27 cellular contexts compared by ENCODE assay signal in genomic region chr21:46196733-46197132, GRCh38. TPM values are rescaled to one million over a fixed set of nuclear protein-coding genes. Genes with fewer than 3 reads are reported as not detected.
A peak's percentile ranks its signal among the peaks of the same experiment; 100 is the strongest.
DNase-seq lines count a peak whose midpoint lies in the region; ATAC-seq, FAIRE-seq and TF ChIP-seq lines count a peak whose summit lies in the region.
"Had no signal": no experiment of that assay in that cellular context is flagged by ENCODE, and none has a peak within 500 bp of the region (broad histone marks: within the 10 kb centered on the region; RNA-seq: fewer than 3 reads in every experiment).

No MANE protein-coding gene starts in this region.

- H3K4me1 ChIP-seq in Peyer's patch (no peaks in the 10 kb centered on the region), lower lobe of right lung (no peaks in the 10 kb centered on the region), small intestine (ENCODE audit: control insufficient read depth in 2 of 2, insufficient read depth in 1 of 2, low read depth in 1 of 2, low read length in 1 of 2) (no peaks in the 10 kb centered on the region)
- H3K4me1 ChIP-seq: breast epithelium, thyroid gland had no signal

- H3K4me3 Mint-ChIP-seq in activated CD4-positive, alpha-beta memory T cell treated with anti-CD3 and anti-CD28 coated beads for 36 hours: no peak overlapping the region
- no peak overlapping the region for H3K4me3 Mint-ChIP-seq in immature natural killer cell
- H3K4me3 Mint-ChIP-seq: activated CD4-positive, alpha-beta T cell treated with anti-CD3 and anti-CD28 coated beads, Interleukin-2, amount 10 ng/mL, durations not matched to agents 7 days and 5 days; CD4-positive, CD25-positive, alpha-beta regulatory T cell; T-cell had no signal

- H3K36me3 Mint-ChIP-seq in activated CD4-positive, alpha-beta memory T cell treated with anti-CD3 and anti-CD28 coated beads for 36 hours: peaks cover 19% of the 10 kb centered on the region
- peaks cover 26 to 49% (median 30%) of the 10 kb centered on the region in 3 donors for H3K36me3 Mint-ChIP-seq in immature natural killer cell

- H3K9me3 ChIP-seq in Peyer's patch (no peaks in the 10 kb centered on the region), lower lobe of right lung (no peaks in the 10 kb centered on the region), small intestine (ENCODE audit: control insufficient read depth, low read depth) (no peaks in the 10 kb centered on the region)
- H3K9me3 ChIP-seq: breast epithelium, thyroid gland had no signal

- H3K9me3 Mint-ChIP-seq in activated CD4-positive, alpha-beta memory T cell treated with anti-CD3 and anti-CD28 coated beads for 36 hours: no peaks in the 10 kb centered on the region
- no peaks in the 10 kb centered on the region for H3K9me3 Mint-ChIP-seq in immature natural killer cell
- H3K9me3 Mint-ChIP-seq: activated CD4-positive, alpha-beta T cell treated with anti-CD3 and anti-CD28 coated beads, Interleukin-2, amount 10 ng/mL, durations not matched to agents 7 days and 5 days; CD4-positive, CD25-positive, alpha-beta regulatory T cell; T-cell had no signal

- ATAC-seq in lower lobe of right lung: peak in 1 of 2 donors; percentile 11
- ATAC-seq in GM18517 (IDR thresholded peaks at IDR 0.05; ENCODE audit: unreplicated experiment): no peak
- ATAC-seq: stimulated activated naive CD8-positive, alpha-beta T cell treated with anti-CD3 and anti-CD28 coated beads, Interleukin-15, Interleukin-2, amounts not matched to agents 100 U/mL and 50 U/mL, for 24 hours; T-cell had no signal

- TF ChIP-seq CTCF in Peyer's patch (IDR thresholded peaks at IDR 0.05): no peak
- no peak for TF ChIP-seq CTCF in lower lobe of right lung (IDR thresholded peaks at IDR 0.05)

- no peak overlapping the region for H3K27ac Mint-ChIP-seq in activated CD4-positive, alpha-beta memory T cell treated with anti-CD3 and anti-CD28 coated beads for 36 hours
- no peak overlapping the region for H3K27ac Mint-ChIP-seq in immature natural killer cell
- H3K27ac Mint-ChIP-seq: activated CD4-positive, alpha-beta T cell treated with anti-CD3 and anti-CD28 coated beads, Interleukin-2, amount 10 ng/mL, durations not matched to agents 7 days and 5 days; T-cell had no signal

- H3K27me3 Mint-ChIP-seq in activated CD4-positive, alpha-beta memory T cell treated with anti-CD3 and anti-CD28 coated beads for 36 hours: no peaks in the 10 kb centered on the region
- no peaks in the 10 kb centered on the region for H3K27me3 Mint-ChIP-seq in immature natural killer cell (ENCODE audit: low read depth in 3 of 3)
- H3K27me3 Mint-ChIP-seq: activated CD4-positive, alpha-beta T cell treated with anti-CD3 and anti-CD28 coated beads, Interleukin-2, amount 10 ng/mL, durations not matched to agents 7 days and 5 days; CD4-positive, CD25-positive, alpha-beta regulatory T cell; T-cell had no signal

- H3K4me1 Mint-ChIP-seq in activated CD4-positive, alpha-beta memory T cell treated with anti-CD3 and anti-CD28 coated beads for 36 hours (ENCODE audit: low read depth): no peaks in the 10 kb centered on the region
- peaks cover 9 to 22% of the 10 kb centered on the region in 2 donors for H3K4me1 Mint-ChIP-seq in immature natural killer cell
- H3K4me1 Mint-ChIP-seq: activated CD4-positive, alpha-beta T cell treated with anti-CD3 and anti-CD28 coated beads, Interleukin-2, amount 10 ng/mL, durations not matched to agents 7 days and 5 days; T-cell had no signal

- 74 to 87% (median 77%) methylated on average over 20 of the region's 20 CpGs for WGBS in small intestine, 3 donors

- intact Hi-C loops in activated CD4-positive, alpha-beta memory T cell treated with anti-CD3 and anti-CD28 coated beads for 36 hours (cut with micrococcal nuclease): no loop called here
- intact Hi-C loops in lower lobe of right lung (cut with DNase I): no loop called here

- no peak for FAIRE-seq in small intestine (lab: Jason Lieb, UNC)
- FAIRE-seq: D721Med, GM12892, H54, TTC549 had no signal

- H3K27ac ChIP-seq in Peyer's patch: no peak overlapping the region
- H3K27ac ChIP-seq in lower lobe of right lung: no peak overlapping the region
- no peak overlapping the region for H3K27ac ChIP-seq in small intestine (ENCODE audit: low read depth in 1 of 2, low read length in 1 of 2)
- H3K27ac ChIP-seq: breast epithelium, KMS-11, PC-9, thyroid gland had no signal

- POLR2A ChIA-PET in activated CD4-positive, alpha-beta memory T cell treated with anti-CD3 and anti-CD28 coated beads for 36 hours (lab: Charles Lee): no interaction called here

- TF ChIP-seq POLR2A in Peyer's patch (IDR thresholded peaks at IDR 0.05): no peak

- peaks cover 0 to 65% (median 0%) of the 10 kb centered on the region in 3 donors for H3K36me3 ChIP-seq in Peyer's patch
- peaks cover 77% of the 10 kb centered on the region for H3K36me3 ChIP-seq in lower lobe of right lung
- peaks cover 1 to 8% of the 10 kb centered on the region in 2 donors for H3K36me3 ChIP-seq in small intestine (ENCODE audit: control insufficient read depth in 2 of 2, insufficient read depth in 2 of 2, low read length in 2 of 2)
- H3K36me3 ChIP-seq: breast epithelium had no signal

- no peaks in the 10 kb centered on the region for H3K27me3 ChIP-seq in Peyer's patch
- no peaks in the 10 kb centered on the region for H3K27me3 ChIP-seq in lower lobe of right lung (ENCODE audit: low read depth)
- no peaks in the 10 kb centered on the region for H3K27me3 ChIP-seq in small intestine (ENCODE audit: control insufficient read depth in 2 of 2, insufficient read depth in 2 of 2, low read length in 2 of 2)
- H3K27me3 ChIP-seq: breast epithelium, thyroid gland had no signal

- CTCF ChIA-PET in activated CD4-positive, alpha-beta memory T cell treated with anti-CD3 and anti-CD28 coated beads for 36 hours (lab: Charles Lee): no interaction called here

- H3K4me3 ChIP-seq in Peyer's patch (no peak overlapping the region), lower lobe of right lung (no peak overlapping the region), small intestine (ENCODE audit: low read depth in 1 of 2, low read length in 2 of 2) (no peak overlapping the region)
- H3K4me3 ChIP-seq: breast epithelium, PC-9, thyroid gland had no signal

- DNase-seq in Peyer's patch (peak in 2 of 3 donors; percentile 24 to 33), lower lobe of right lung (peak; percentile 33), small intestine (peak; percentile 57), immature natural killer cell (no peak), HK-2 (ENCODE audit: unreplicated experiment) (no peak)
- peak; percentile 7 for DNase-seq in activated CD4-positive, alpha-beta memory T cell treated with anti-CD3 and anti-CD28 coated beads for 36 hours
- DNase-seq: activated CD4-positive, alpha-beta T cell treated with anti-CD3 and anti-CD28 coated beads, Interleukin-2, amount 10 ng/mL, durations not matched to agents 7 days and 5 days; activated gamma-delta T cell treated with Interleukin-2 at 50 U/mL for 16 hours; CD4-positive, CD25-positive, alpha-beta regulatory T cell; cortex of kidney; islet precursor cell; mammary epithelial cell; NCI-H1417 treated with DMSO at 0.1 percent for 48 hours; NCI-H510A treated with DMSO at 0.1 percent for 48 hours; PC-9; SIG-M5; stimulated activated CD4-positive, alpha-beta T cell treated with anti-CD3 and anti-CD28 coated beads, Interleukin-12 subunit alpha, Interleukin-12 subunit beta, amount 100 ng/mL, for 4 hours; stimulated activated naive CD8-positive, alpha-beta T cell treated with anti-CD3 and anti-CD28 coated beads, Interleukin-15, Interleukin-2, amounts not matched to agents 100 U/mL and 50 U/mL, for 24 hours; thyroid gland had no signal

RNA-seq across cellular contexts. Expression of gene SPATC1L, which starts 12.5 kb away (rescaled TPM):
- total RNA-seq in Peyer's patch: 10 to 100 TPM in 1 of 4 donors, 1 to 10 TPM in 3; 1.1 to 13.2 (median 2.6) TPM
- 1 to 10 TPM; 5.7 to 6.7 TPM for total RNA-seq in activated CD4-positive, alpha-beta memory T cell treated with anti-CD3 and anti-CD28 coated beads for 36 hours
- total RNA-seq in lower lobe of right lung: 8.6 TPM
- polyA plus RNA-seq in small intestine: 10 to 100 TPM in 1 of 3 donors, 1 to 10 TPM in 2; 2.9 to 10.4 (median 5.9) TPM
- 10 to 100 TPM in 1 of 3 donors, 1 to 10 TPM in 2; 6.2 to 10.8 (median 9.4) TPM for polyA plus RNA-seq in immature natural killer cell

RNA-seq across cellular contexts. Expression of gene LSS, which starts 31.8 kb away (rescaled TPM):
- total RNA-seq in Peyer's patch (100 to 1,000 TPM in 1 of 4 donors, 10 to 100 TPM in 3; 43.7 to 172 (median 66.5) TPM), lower lobe of right lung (91.0 TPM)
- 10 to 100 TPM; 22.7 to 22.8 TPM for total RNA-seq in activated CD4-positive, alpha-beta memory T cell treated with anti-CD3 and anti-CD28 coated beads for 36 hours
- polyA plus RNA-seq in small intestine (10 to 100 TPM; 13.2 to 42.1 (median 23.9) TPM), immature natural killer cell (10 to 100 TPM; 11.3 to 26.2 (median 13.9) TPM)

RNA-seq across cellular contexts. Expression of gene FTCD, which starts 41.4 kb away (rescaled TPM):
- total RNA-seq in Peyer's patch (1 to 10 TPM in 1 of 4 donors, under 1 TPM in 1, not detected in 2; 0.67 to 1.0 TPM), lower lobe of right lung (1.5 TPM)
- under 1 TPM in 1 of 2 experiments, not detected in 1; 0.22 TPM for total RNA-seq in activated CD4-positive, alpha-beta memory T cell treated with anti-CD3 and anti-CD28 coated beads for 36 hours
- polyA plus RNA-seq in small intestine (10 to 100 TPM in 2 of 3 donors, under 1 TPM in 1; 0.31 to 55.1 (median 22.8) TPM), immature natural killer cell (not detected)
- total RNA-seq: activated CD4-positive, alpha-beta T cell treated with anti-CD3 and anti-CD28 coated beads, Interleukin-2, amount 10 ng/mL, durations not matched to agents 7 days and 5 days; CD4-positive, CD25-positive, alpha-beta regulatory T cell had no signal
- polyA plus RNA-seq: mammary epithelial cell had no signal

Comparison
In these comparisons a context has a peak if more than half of its experiments do, and no peak if none do; other contexts are left out.
1. DNase-seq: peak in Peyer's patch (2 of 3), activated CD4-positive, alpha-beta memory T cell treated with anti-CD3 and anti-CD28 coated beads for 36 hours (single experiment), lower lobe of right lung (single experiment) and small intestine (single experiment); none in immature natural killer cell (0 of 3) and HK-2 (single experiment).